1 cellular context compared by ENCODE assay signal in genomic region chr5:643351-643801, GRCh38.
TF ChIP-seq lines count a peak whose summit lies in the region.

No MANE protein-coding gene starts in this region.

TF ChIP-seq in GM23338, 12 proteins besides CTCF, POLR2A, EP300 and RAD21 (continued from another document):
- no peak for TF ChIP-seq REST (IDR thresholded peaks at IDR 0.05; ENCODE audit: unreplicated experiment)
- no peak for TF ChIP-seq EZH2phosphoT487 (IDR thresholded peaks at IDR 0.05; ENCODE audit: unreplicated experiment)
- no peak for TF ChIP-seq CREB1 (CRISPR knock-in tag; IDR thresholded peaks at IDR 0.05; ENCODE audit: low read depth)
